Comparison of ENCODE assay signal across 25 cellular contexts in the genomic region with DNA sequence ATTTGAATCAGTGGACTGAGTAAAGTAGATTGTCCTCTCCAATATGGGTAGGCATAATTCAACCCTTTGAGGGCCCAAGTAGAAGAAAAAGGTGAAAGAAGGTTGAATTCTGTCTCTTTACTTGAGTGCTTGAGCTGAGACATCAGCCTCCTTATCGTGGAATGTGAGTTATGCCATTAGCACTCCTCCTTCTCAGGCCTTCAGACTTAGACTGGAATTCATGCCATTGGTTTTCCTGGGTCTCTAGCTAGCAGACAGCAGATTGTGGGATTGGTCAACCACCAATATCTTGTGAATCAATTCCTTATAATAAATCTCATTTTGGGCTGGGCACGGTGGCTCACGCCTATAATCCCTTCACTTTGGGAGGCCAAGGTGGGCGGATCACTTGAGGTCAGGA.
"Had no signal": no experiment of that assay in that cellular context is flagged by ENCODE, and none has a peak within 500 bp of the region (broad histone marks: within the 10 kb centered on the region; RNA-seq: fewer than 3 reads in every experiment).

No MANE protein-coding gene starts in this region.

- H3K9me3 Mint-ChIP-seq: activated CD4-positive, alpha-beta T cell treated with anti-CD3 and anti-CD28 coated beads, Interleukin-2, amount 10 ng/mL, durations not matched to agents 7 days and 5 days; activated naive CD8-positive, alpha-beta T cell treated with anti-CD3 and anti-CD28 coated beads, Interleukin-2, amount 50 U/mL, for 24 hours; activated T-helper 1 cell treated with anti-CD3 and anti-CD28 coated beads, Interleukin-12 subunit alpha, Interleukin-12 subunit beta, Interleukin-2, Interleukin-4 antibody, amounts not matched to agents 30 ng/mL and 10 ng/mL and 1 ng/mL, durations not matched to agents 14 hours and 24 hours and 36 hours; central memory CD8-positive, alpha-beta T cell; naive thymus-derived CD4-positive, alpha-beta T cell; stimulated activated naive B cell treated with anti-CD40 and anti-IgM and Interleukin-4, amounts not matched to agents 10 μg/mL and 1 μg/mL and 100 μg/mL, for 72 hours had no signal

- H3K4me3 Mint-ChIP-seq: activated CD4-positive, alpha-beta T cell treated with anti-CD3 and anti-CD28 coated beads, Interleukin-2, amount 10 ng/mL, durations not matched to agents 7 days and 5 days; activated CD8-positive, alpha-beta T cell treated with anti-CD3 and anti-CD28 coated beads, Interleukin-2, amount 10 ng/mL, durations not matched to agents 7 days and 5 days; activated naive CD8-positive, alpha-beta T cell treated with anti-CD3 and anti-CD28 coated beads, Interleukin-2, amount 50 U/mL, for 24 hours; activated T-helper 1 cell treated with anti-CD3 and anti-CD28 coated beads, Interleukin-12 subunit alpha, Interleukin-12 subunit beta, Interleukin-2, Interleukin-4 antibody, amounts not matched to agents 30 ng/mL and 10 ng/mL and 1 ng/mL, durations not matched to agents 14 hours and 24 hours and 36 hours; central memory CD8-positive, alpha-beta T cell; naive thymus-derived CD4-positive, alpha-beta T cell; neural crest cell; stimulated activated naive B cell treated with anti-CD40 and anti-IgM and Interleukin-4, amounts not matched to agents 10 μg/mL and 1 μg/mL and 100 μg/mL, for 72 hours had no signal

- FAIRE-seq: TTC549 had no signal

- H3K4me3 ChIP-seq: mucosa of descending colon, smooth muscle cell, transverse colon, vagina had no signal

- DNase-seq: activated CD4-positive, alpha-beta T cell treated with anti-CD3 and anti-CD28 coated beads, Interleukin-2, amount 10 ng/mL, durations not matched to agents 7 days and 5 days; activated CD4-positive, CD25-positive, alpha-beta regulatory T cell treated with anti-CD3 and anti-CD28 coated beads, Interleukin-2, amount 50 U/mL, for 72 hours; activated CD8-positive, alpha-beta T cell treated with anti-CD3 and anti-CD28 coated beads, Interleukin-2, amount 10 ng/mL, durations not matched to agents 7 days and 5 days; activated gamma-delta T cell; activated naive CD4-positive, alpha-beta T cell treated with anti-CD3 and anti-CD28 coated beads, Interleukin-2, amount 50 U/mL, for 16 hours; activated naive CD8-positive, alpha-beta T cell treated with anti-CD3 and anti-CD28 coated beads, Interleukin-2, amount 50 U/mL, for 24 hours; anterior cingulate cortex; cortex of kidney; foreskin keratinocyte; mucosa of descending colon; naive thymus-derived CD4-positive, alpha-beta T cell; occipital lobe; posterior cingulate gyrus; stimulated activated CD4-positive, alpha-beta T cell treated with anti-CD3 and anti-CD28 coated beads, Interleukin-15, amount 100 ng/mL, for 24 hours; stimulated activated naive B cell treated with anti-CD40 and anti-IgM and Interleukin-4, amounts not matched to agents 10 μg/mL and 1 μg/mL and 100 μg/mL, for 72 hours; T-helper 1 cell; transverse colon; WERI-Rb-1 had no signal

- H3K4me1 Mint-ChIP-seq: activated CD4-positive, alpha-beta T cell treated with anti-CD3 and anti-CD28 coated beads, Interleukin-2, amount 10 ng/mL, durations not matched to agents 7 days and 5 days; central memory CD8-positive, alpha-beta T cell had no signal

- ATAC-seq: activated CD8-positive, alpha-beta T cell treated with anti-CD3 and anti-CD28 coated beads, Interleukin-2, amount 10 ng/mL, durations not matched to agents 7 days and 5 days; activated naive CD8-positive, alpha-beta T cell treated with anti-CD3 and anti-CD28 coated beads, Interleukin-2, amount 50 U/mL, for 24 hours; foreskin keratinocyte; mucosa of descending colon; naive thymus-derived CD4-positive, alpha-beta T cell; sciatic nerve; stimulated activated naive B cell treated with anti-CD40 and anti-IgM and Interleukin-4, amounts not matched to agents 10 μg/mL and 1 μg/mL and 100 μg/mL, for 72 hours had no signal

- H3K27ac Mint-ChIP-seq: activated CD4-positive, alpha-beta T cell treated with anti-CD3 and anti-CD28 coated beads, Interleukin-2, amount 10 ng/mL, durations not matched to agents 7 days and 5 days; activated CD8-positive, alpha-beta T cell treated with anti-CD3 and anti-CD28 coated beads, Interleukin-2, amount 10 ng/mL, durations not matched to agents 7 days and 5 days; activated naive CD8-positive, alpha-beta T cell treated with anti-CD3 and anti-CD28 coated beads, Interleukin-2, amount 50 U/mL, for 24 hours; activated T-helper 1 cell treated with anti-CD3 and anti-CD28 coated beads, Interleukin-12 subunit alpha, Interleukin-12 subunit beta, Interleukin-2, Interleukin-4 antibody, amounts not matched to agents 30 ng/mL and 10 ng/mL and 1 ng/mL, durations not matched to agents 14 hours and 24 hours and 36 hours; naive thymus-derived CD4-positive, alpha-beta T cell; stimulated activated naive B cell treated with anti-CD40 and anti-IgM and Interleukin-4, amounts not matched to agents 10 μg/mL and 1 μg/mL and 100 μg/mL, for 72 hours had no signal

- H3K27me3 Mint-ChIP-seq: activated CD4-positive, alpha-beta T cell treated with anti-CD3 and anti-CD28 coated beads, Interleukin-2, amount 10 ng/mL, durations not matched to agents 7 days and 5 days; activated naive CD8-positive, alpha-beta T cell treated with anti-CD3 and anti-CD28 coated beads, Interleukin-2, amount 50 U/mL, for 24 hours; central memory CD8-positive, alpha-beta T cell; naive thymus-derived CD4-positive, alpha-beta T cell; stimulated activated naive B cell treated with anti-CD40 and anti-IgM and Interleukin-4, amounts not matched to agents 10 μg/mL and 1 μg/mL and 100 μg/mL, for 72 hours had no signal
